In genomic region chr20:59765599-59766177, GRCh38 we compare ENCODE assay signal across 12 cellular contexts.
DNase-seq lines count a peak whose midpoint lies in the region; ATAC-seq, FAIRE-seq and TF ChIP-seq lines count a peak whose summit lies in the region.
"Had no signal": no experiment of that assay in that cellular context is flagged by ENCODE, and none has a peak within 500 bp of the region (broad histone marks: within the 10 kb centered on the region; RNA-seq: fewer than 3 reads in every experiment).

No MANE protein-coding gene starts in this region.

- DNase-seq in HepG2 (ENCODE audit: low spot score) (no peak), right lobe of liver (no peak), MV-4-11 (lab: John Stamatoyannopoulos, UW) (peak; percentile 42), astrocyte of the hippocampus (ENCODE audit: low read depth, low spot score) (peak; percentile 14), inferior parietal cortex (ENCODE audit: extremely low spot score) (no peak)
- DNase-seq in stimulated activated CD8-positive, alpha-beta memory T cell treated with anti-CD3 and anti-CD28 coated beads, Interleukin-4, amount 100 ng/mL, for 48 hours: peak; percentile 41
- DNase-seq: NCI-H526, retina had no signal

- CTCF ChIA-PET in HepG2 (lab: Yijun Ruan, JAX; ENCODE audit: low intra/inter-chr PET ratio, low total read pairs): no interaction called here

- no peak for ATAC-seq in HepG2
- no peak for ATAC-seq in right lobe of liver
- ATAC-seq in GM19328 (IDR thresholded peaks at IDR 0.05; ENCODE audit: unreplicated experiment): no peak
- no peak for ATAC-seq in GM19351 (IDR thresholded peaks at IDR 0.05; ENCODE audit: unreplicated experiment)

- intact Hi-C loops in HepG2 (cut with micrococcal nuclease; ENCODE audit: unreplicated experiment) (no loop called here), right lobe of liver (cut with DNase I) (no loop called here)

- TF ChIP-seq POLR2A in HepG2 (IDR thresholded peaks at IDR 0.05; ENCODE audit: insufficient read depth in 1 of 2, low read depth in 2 of 2, low read length in 2 of 2) (no peak), right lobe of liver (IDR thresholded peaks at IDR 0.05) (no peak)

- in situ Hi-C loops in HepG2 (cut with HindIII; ENCODE audit: extremely low pct_ligation_motif_present, low pct_unique_long_range_greater_than_20kb): no loop called here

- 24% methylated on average over 4 of the region's 4 CpGs for WGBS in HepG2 (ENCODE audit: low lambda C conversion rate)
- WGBS in right lobe of liver (ENCODE audit: insufficient coverage, low coverage, low lambda C conversion rate, missing lambda C conversion rate): 84% methylated on average over 4 of the region's 4 CpGs

- TF ChIP-seq CTCF in HepG2 (CRISPR knock-in tag; IDR thresholded peaks at IDR 0.05) (no peak), right lobe of liver (IDR thresholded peaks at IDR 0.05) (no peak)

- H3K27ac ChIP-seq in HepG2 (ENCODE audit: extremely low read length, insufficient read depth, low read length) (no peak overlapping the region), right lobe of liver (no peak overlapping the region)
- H3K27ac ChIP-seq: BLaER1 treated with 17β-estradiol and CSF1 and Interleukin-3, amounts not matched to agents 10 nM and 100 nM had no signal

- no peaks in the 10 kb centered on the region for H4K20me1 ChIP-seq in HepG2 (ENCODE audit: insufficient read depth, low read length)

- no peaks in the 10 kb centered on the region for H3K79me2 ChIP-seq in HepG2 (ENCODE audit: insufficient read depth, low read length)

- no peaks in the 10 kb centered on the region for H3K36me3 ChIP-seq in HepG2 (replicated peaks in 1 of 2; ENCODE audit: control insufficient read depth in 1 of 2, insufficient read depth in 2 of 2, low read length in 2 of 2)
- H3K36me3 ChIP-seq in right lobe of liver: no peaks in the 10 kb centered on the region
- H3K36me3 ChIP-seq: HAP-1 had no signal

- no peak for TF ChIP-seq RAD21 in HepG2 (CRISPR knock-in tag; IDR thresholded peaks at IDR 0.05)

- H3K9ac ChIP-seq in HepG2 (ENCODE audit: insufficient read depth, low read depth, low read length): no peak overlapping the region
- H3K9ac ChIP-seq: BLaER1 treated with 17β-estradiol and CSF1 and Interleukin-3, amounts not matched to agents 10 nM and 100 nM had no signal

- BruUV-seq in HepG2 (replicated peaks; lab: Mats Ljungman, UMichigan): no TSS peak

- FAIRE-seq in HepG2 (lab: Jason Lieb, UNC): no peak

- H3K9me3 ChIP-seq in HepG2 (ENCODE audit: low read length) (no peaks in the 10 kb centered on the region), right lobe of liver (no peaks in the 10 kb centered on the region)
- H3K9me3 ChIP-seq: HAP-1 had no signal

- H2AFZ ChIP-seq in HepG2 (ENCODE audit: low read length): no peak overlapping the region

- TF ChIP-seq EP300 in HepG2 (IDR thresholded peaks at IDR 0.05; ENCODE audit: low read depth in 2 of 2, low read length in 2 of 2) (no peak), HepG2 (CRISPR knock-in tag; IDR thresholded peaks at IDR 0.05; ENCODE audit: borderline replicate concordance) (no peak)

- H3K4me2 ChIP-seq in HepG2 (ENCODE audit: low read depth, low read length): no peak overlapping the region

- H3K4me3 ChIP-seq in HepG2 (replicated peaks in 1 of 3; ENCODE audit: insufficient read depth in 1 of 3, low read depth in 2 of 3, low read length in 3 of 3) (no peak overlapping the region), right lobe of liver (no peak overlapping the region)
- H3K4me3 ChIP-seq: BLaER1 treated with 17β-estradiol and CSF1 and Interleukin-3, amounts not matched to agents 10 nM and 100 nM; HAP-1 had no signal

- POLR2A ChIA-PET in HepG2 (lab: Yijun Ruan, JAX): no interaction called here

- H3K4me1 ChIP-seq in HepG2 (ENCODE audit: insufficient read depth, low read length) (no peaks in the 10 kb centered on the region), right lobe of liver (no peaks in the 10 kb centered on the region)
- H3K4me1 ChIP-seq: HAP-1 had no signal

- H3K27me3 ChIP-seq in HepG2 (ENCODE audit: control insufficient read depth in 1 of 2, insufficient read depth in 2 of 2, low read length in 2 of 2) (no peaks in the 10 kb centered on the region), right lobe of liver (no peaks in the 10 kb centered on the region)
- H3K27me3 ChIP-seq: BLaER1 treated with 17β-estradiol and CSF1 and Interleukin-3, amounts not matched to agents 10 nM and 100 nM had no signal

TF ChIP-seq in HepG2, 621 proteins besides CTCF, POLR2A, EP300 and RAD21:
- TF ChIP-seq SALL1 (CRISPR knock-in tag; IDR thresholded peaks at IDR 0.05) (0 out of 2 replicates have a peak, but pooled peaks have one; percentile 36), DMTF1 (CRISPR knock-in tag; IDR thresholded peaks at IDR 0.05) (no peak), REST (IDR thresholded peaks at IDR 0.05; ENCODE audit: borderline replicate concordance in 1 of 2, low read depth in 1 of 2, low read length in 2 of 2) (peak; percentile 79 to 95), KLF16 (CRISPR knock-in tag; IDR thresholded peaks at IDR 0.05) (0 out of 4 replicates have a peak, but pooled peaks of 1 of the 2 experiments have one; percentile 23), TGIF2 (CRISPR knock-in tag; IDR thresholded peaks at IDR 0.05) (0 out of 2 replicates have a peak, but pooled peaks have one; percentile 62), ZNF350 (CRISPR knock-in tag; IDR thresholded peaks at IDR 0.05; ENCODE audit: borderline replicate concordance, low read depth) (no peak), HNF4A (CRISPR knock-in tag; IDR thresholded peaks at IDR 0.05) (no peak), WIZ (CRISPR knock-in tag; IDR thresholded peaks at IDR 0.05) (peak; percentile 65; the same call in 1 of the 2 replicates), MIER2 (CRISPR knock-in tag; IDR thresholded peaks at IDR 0.05) (peak; percentile 95), ZNF710 (CRISPR knock-in tag; IDR thresholded peaks at IDR 0.05; ENCODE audit: borderline replicate concordance) (no peak), EHMT2 (IDR thresholded peaks at IDR 0.05; ENCODE audit: borderline replicate concordance, low read depth, low read length) (peak; percentile 98), ZNF546 (CRISPR knock-in tag; conservative IDR thresholded peaks at IDR 0.05) (no peak)

Comparison
In these comparisons a context has a peak if more than half of its experiments do, and no peak if none do; other contexts are left out.
1. DNase-seq: peak in MV-4-11 (single experiment), astrocyte of the hippocampus (single experiment) and stimulated activated CD8-positive, alpha-beta memory T cell treated with anti-CD3 and anti-CD28 coated beads, Interleukin-4, amount 100 ng/mL, for 48 hours (single experiment); none in HepG2 (single experiment), right lobe of liver (0 of 3) and inferior parietal cortex (single experiment).